ENCODE assay signal across 15 cellular contexts in the genomic region with DNA sequence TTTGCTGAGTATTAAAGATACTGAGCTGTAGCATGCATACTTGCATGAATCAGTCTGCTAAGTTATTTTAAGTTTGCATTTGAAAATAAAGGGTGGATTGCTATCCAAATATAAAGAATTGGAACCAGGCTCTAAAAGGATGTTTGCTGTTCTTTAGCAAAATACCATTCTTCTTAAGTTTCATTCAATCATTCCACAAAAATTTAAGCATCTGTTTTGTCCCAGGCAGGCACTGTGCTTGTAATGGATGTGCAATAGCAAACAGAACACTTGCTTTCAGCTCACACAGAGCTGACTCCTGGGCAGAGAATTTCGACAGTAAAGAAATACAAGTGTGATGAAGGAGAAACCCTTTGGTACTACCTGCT.
DNase-seq lines count a peak whose midpoint lies in the region; ATAC-seq and TF ChIP-seq lines count a peak whose summit lies in the region.
"Had no signal": no experiment of that assay in that cellular context is flagged by ENCODE, and none has a peak within 500 bp of the region (broad histone marks: within the 10 kb centered on the region; RNA-seq: fewer than 3 reads in every experiment).

No MANE protein-coding gene starts in this region.

- H3K4me1 Mint-ChIP-seq in nephron, result peaks cover 72% of the 10 kb centered on the region

- no peaks in the 10 kb centered on the region for H3K36me3 ChIP-seq in BE2C
- H3K36me3 ChIP-seq: right lobe of liver had no signal

- H3K36me3 Mint-ChIP-seq in nephron (ENCODE audit: low read depth), result no peaks in the 10 kb centered on the region
- H3K36me3 Mint-ChIP-seq: naive B cell had no signal

- CTCF ChIA-PET in AG04450 (lab: Charles Lee), result interaction anchor here (0.5 to 2.8 kb wide), 9 partner anchors 29 to 337 kb away, joined by 3 to 16 read pairs (median 4); no protein-coding TSS in a partner anchor

- H3K4me3 ChIP-seq in AG04450 (ENCODE audit: low read depth, low read length), result no peak overlapping the region
- no peak overlapping the region for H3K4me3 ChIP-seq in coronary artery
- no peak overlapping the region for H3K4me3 ChIP-seq in BE2C (ENCODE audit: low read depth, low read length)
- H3K4me3 ChIP-seq: right lobe of liver, testis had no signal

- H3K27ac ChIP-seq in AG04450 (ENCODE audit: low read depth, low read length) (peak overlapping the region; percentile 66), coronary artery (peak overlapping the region; percentile 91 to 95)
- H3K27ac ChIP-seq: KMS-11, right lobe of liver had no signal

- H3K27me3 ChIP-seq in AG04450 (ENCODE audit: control insufficient read depth, insufficient read depth, low read length) (no peaks in the 10 kb centered on the region), BE2C (no peaks in the 10 kb centered on the region)
- H3K27me3 ChIP-seq: testis had no signal

- ATAC-seq in HG03521 (IDR thresholded peaks at IDR 0.05; ENCODE audit: unreplicated experiment) (no peak), GM18861 (IDR thresholded peaks at IDR 0.05; ENCODE audit: unreplicated experiment) (no peak)
- ATAC-seq: right lobe of liver had no signal

- H3K4me1 ChIP-seq in BE2C, result peaks cover 50% of the 10 kb centered on the region
- H3K4me1 ChIP-seq: right lobe of liver had no signal

- DNase-seq in AG04450 (ENCODE audit: low read depth, low spot score) (peak; percentile 90), LHCN-M2 (ENCODE audit: low read depth) (peak; percentile 87), coronary artery (ENCODE audit: low spot score) (no peak), BE2C (no peak), NCI-H1436 treated with DMSO at 0.1 percent for 48 hours (lab: John Stamatoyannopoulos, UW) (no peak)
- DNase-seq: activated CD8-positive, alpha-beta memory T cell treated with anti-CD3 and anti-CD28 coated beads for 24 hours; naive B cell; NCI-H2107; right lobe of liver; T-helper 9 cell had no signal

- H3K27ac Mint-ChIP-seq in nephron, result peak overlapping the region; percentile 49 to 71 (median 52)
- H3K27ac Mint-ChIP-seq: naive B cell had no signal

- H3K9me3 ChIP-seq in AG04450 (ENCODE audit: control insufficient read depth, insufficient read depth, low read length) (no peaks in the 10 kb centered on the region), BE2C (no peaks in the 10 kb centered on the region)
- H3K9me3 ChIP-seq: right lobe of liver, testis had no signal

- no peaks in the 10 kb centered on the region for H3K27me3 Mint-ChIP-seq in nephron (ENCODE audit: low read depth)
- H3K27me3 Mint-ChIP-seq: naive B cell had no signal

- POLR2A ChIA-PET in AG04450 (lab: Yijun Ruan, JAX), result interaction anchor here (0.7 to 2.2 kb wide), 6 partner anchors 10 to 208 kb away, joined by 3 to 10 read pairs (median 5); partner anchors contain the start of gene IGF1R

- H3K4me3 Mint-ChIP-seq in nephron, result no peak overlapping the region
- H3K4me3 Mint-ChIP-seq: naive B cell had no signal

- TF ChIP-seq CTCF in AG04450 (IDR thresholded peaks at IDR 0.05; ENCODE audit: low read depth, low read length) (no peak), coronary artery (IDR thresholded peaks at IDR 0.05) (no peak), nephron (IDR thresholded peaks at IDR 0.05; ENCODE audit: unreplicated experiment in 3 of 3) (no peak), BE2C (IDR thresholded peaks at IDR 0.05; ENCODE audit: low read depth, low read length) (no peak)

- no peaks in the 10 kb centered on the region for H3K9me3 Mint-ChIP-seq in nephron
- H3K9me3 Mint-ChIP-seq: naive B cell had no signal

Comparison
In these comparisons a context has a peak if more than half of its experiments do, and no peak if none do; other contexts are left out.
1. DNase-seq: peak in AG04450 (single experiment) and LHCN-M2 (single experiment); none in coronary artery (single experiment), BE2C (single experiment) and NCI-H1436 treated with DMSO at 0.1 percent for 48 hours (single experiment).